In genomic region chr2:119433636-119434327, GRCh38 we compare ENCODE assay signal across 1 cellular context.
TF ChIP-seq lines count a peak whose summit lies in the region.

No MANE protein-coding gene starts in this region.

TF ChIP-seq in HepG2, 621 proteins besides CTCF, POLR2A, EP300 and RAD21 (continues in another document):
- TF ChIP-seq ZNF383 (CRISPR knock-in tag; IDR thresholded peaks at IDR 0.05; ENCODE audit: borderline replicate concordance) = 0 out of 2 replicates have a peak, but pooled peaks have one; percentile 2
- no peak for TF ChIP-seq RORA (CRISPR knock-in tag; IDR thresholded peaks at IDR 0.05)
- no peak for TF ChIP-seq ZNF3 (CRISPR knock-in tag; IDR thresholded peaks at IDR 0.05)
- no peak; the same call in 1 of the 2 replicates for TF ChIP-seq KDM2A (CRISPR knock-in tag; IDR thresholded peaks at IDR 0.05; ENCODE audit: borderline replicate concordance, low read depth)
- no peak for TF ChIP-seq ZNF484 (CRISPR knock-in tag; IDR thresholded peaks at IDR 0.05; ENCODE audit: borderline replicate concordance, low read depth)
- TF ChIP-seq SIX1 (CRISPR knock-in tag; IDR thresholded peaks at IDR 0.05; ENCODE audit: borderline replicate concordance) = peak; percentile 39; the same call in 1 of the 2 replicates
- TF ChIP-seq TRAFD1 (CRISPR knock-in tag; IDR thresholded peaks at IDR 0.05; ENCODE audit: borderline replicate concordance) = no peak
- 0 out of 2 replicates have a peak, but pooled peaks have one; percentile 26 for TF ChIP-seq ISL2 (CRISPR knock-in tag; IDR thresholded peaks at IDR 0.05)
- no peak for TF ChIP-seq AGO1 (IDR thresholded peaks at IDR 0.05; ENCODE audit: low read depth, low read length, poor library complexity, severe bottlenecking)
- TF ChIP-seq KLF9 (CRISPR knock-in tag; IDR thresholded peaks at IDR 0.05; ENCODE audit: low read depth) = no peak
- TF ChIP-seq, protein P1, sequence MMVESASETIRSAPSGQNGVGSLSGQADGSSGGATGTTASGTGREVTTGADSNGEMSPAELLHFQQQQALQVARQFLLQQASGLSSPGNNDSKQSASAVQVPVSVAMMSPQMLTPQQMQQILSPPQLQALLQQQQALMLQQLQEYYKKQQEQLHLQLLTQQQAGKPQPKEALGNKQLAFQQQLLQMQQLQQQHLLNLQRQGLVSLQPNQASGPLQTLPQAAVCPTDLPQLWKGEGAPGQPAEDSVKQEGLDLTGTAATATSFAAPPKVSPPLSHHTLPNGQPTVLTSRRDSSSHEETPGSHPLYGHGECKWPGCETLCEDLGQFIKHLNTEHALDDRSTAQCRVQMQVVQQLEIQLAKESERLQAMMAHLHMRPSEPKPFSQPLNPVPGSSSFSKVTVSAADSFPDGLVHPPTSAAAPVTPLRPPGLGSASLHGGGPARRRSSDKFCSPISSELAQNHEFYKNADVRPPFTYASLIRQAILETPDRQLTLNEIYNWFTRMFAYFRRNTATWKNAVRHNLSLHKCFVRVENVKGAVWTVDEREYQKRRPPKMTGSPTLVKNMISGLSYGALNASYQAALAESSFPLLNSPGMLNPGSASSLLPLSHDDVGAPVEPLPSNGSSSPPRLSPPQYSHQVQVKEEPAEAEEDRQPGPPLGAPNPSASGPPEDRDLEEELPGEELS (CRISPR knock-in tag; IDR thresholded peaks at IDR 0.05) = peak; percentile 63; the same call in 1 of the 2 replicates
- TF ChIP-seq ZMAT3 (CRISPR knock-in tag; conservative IDR thresholded peaks at IDR 0.05) = peak; percentile 47; the same call in 1 of the 2 replicates
- no peak for TF ChIP-seq HNRNPK (IDR thresholded peaks at IDR 0.05; ENCODE audit: low read depth, low read length, poor library complexity, severe bottlenecking)
- TF ChIP-seq HDAC1 (CRISPR knock-in tag; IDR thresholded peaks at IDR 0.05) = peak; percentile 45
- 0 out of 2 replicates have a peak, but pooled peaks have one; percentile 46 for TF ChIP-seq ZBTB34 (CRISPR knock-in tag; IDR thresholded peaks at IDR 0.05)
- no peak; the same call in 1 of the 2 replicates for TF ChIP-seq NR2F2 (IDR thresholded peaks at IDR 0.05; ENCODE audit: borderline replicate concordance, low read depth)
- no peak for TF ChIP-seq REST (IDR thresholded peaks at IDR 0.05; ENCODE audit: borderline replicate concordance in 1 of 2, low read depth in 1 of 2, low read length in 2 of 2)
- TF ChIP-seq, protein P2, sequence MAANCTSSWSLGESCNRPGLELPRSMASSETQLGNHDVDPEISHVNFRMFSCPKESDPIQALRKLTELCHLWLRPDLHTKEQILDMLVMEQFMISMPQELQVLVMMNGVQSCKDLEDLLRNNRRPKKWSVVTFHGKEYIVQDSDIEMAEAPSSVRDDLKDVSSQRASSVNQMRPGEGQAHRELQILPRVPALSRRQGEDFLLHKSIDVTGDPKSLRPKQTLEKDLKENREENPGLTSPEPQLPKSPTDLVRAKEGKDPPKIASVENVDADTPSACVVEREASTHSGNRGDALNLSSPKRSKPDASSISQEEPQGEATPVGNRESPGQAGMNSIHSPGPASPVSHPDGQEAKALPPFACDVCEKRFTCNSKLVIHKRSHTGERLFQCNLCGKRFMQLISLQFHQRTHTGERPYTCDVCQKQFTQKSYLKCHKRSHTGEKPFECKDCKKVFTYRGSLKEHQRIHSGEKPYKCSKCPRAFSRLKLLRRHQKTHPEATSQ (CRISPR knock-in tag; IDR thresholded peaks at IDR 0.05; ENCODE audit: borderline replicate concordance) = no peak
- TF ChIP-seq ZBTB40 (IDR thresholded peaks at IDR 0.05) = no peak
- TF ChIP-seq ZBTB40 (CRISPR knock-in tag; IDR thresholded peaks at IDR 0.05) = 0 out of 2 replicates have a peak, but pooled peaks have one; percentile 20
- TF ChIP-seq ESRRA (CRISPR knock-in tag; IDR thresholded peaks at IDR 0.05; ENCODE audit: low read depth) = peak; percentile 61; the same call in 1 of the 2 replicates
- TF ChIP-seq ZBTB3 (CRISPR knock-in tag; IDR thresholded peaks at IDR 0.05; ENCODE audit: borderline replicate concordance, low read depth) = no peak; the same call in 1 of the 2 replicates
- no peak for TF ChIP-seq YEATS4 (CRISPR knock-in tag; IDR thresholded peaks at IDR 0.05; ENCODE audit: borderline replicate concordance)
- no peak for TF ChIP-seq CBX1 (IDR thresholded peaks at IDR 0.05; ENCODE audit: low read depth)
- 0 out of 2 replicates have a peak, but pooled peaks have one; percentile 32 for TF ChIP-seq FLYWCH1 (CRISPR knock-in tag; IDR thresholded peaks at IDR 0.05)
- TF ChIP-seq POGZ (CRISPR knock-in tag; IDR thresholded peaks at IDR 0.05) = 0 out of 2 replicates have a peak, but pooled peaks have one; percentile 42
- TF ChIP-seq ZNF749 (CRISPR knock-in tag; IDR thresholded peaks at IDR 0.05; ENCODE audit: borderline replicate concordance) = no peak
- TF ChIP-seq POLR2G (IDR thresholded peaks at IDR 0.05; ENCODE audit: low read depth, low read length) = no peak; the same call in 1 of the 2 replicates
- TF ChIP-seq SMAD9 (CRISPR knock-in tag; IDR thresholded peaks at IDR 0.05) = no peak
- TF ChIP-seq, protein P3, sequence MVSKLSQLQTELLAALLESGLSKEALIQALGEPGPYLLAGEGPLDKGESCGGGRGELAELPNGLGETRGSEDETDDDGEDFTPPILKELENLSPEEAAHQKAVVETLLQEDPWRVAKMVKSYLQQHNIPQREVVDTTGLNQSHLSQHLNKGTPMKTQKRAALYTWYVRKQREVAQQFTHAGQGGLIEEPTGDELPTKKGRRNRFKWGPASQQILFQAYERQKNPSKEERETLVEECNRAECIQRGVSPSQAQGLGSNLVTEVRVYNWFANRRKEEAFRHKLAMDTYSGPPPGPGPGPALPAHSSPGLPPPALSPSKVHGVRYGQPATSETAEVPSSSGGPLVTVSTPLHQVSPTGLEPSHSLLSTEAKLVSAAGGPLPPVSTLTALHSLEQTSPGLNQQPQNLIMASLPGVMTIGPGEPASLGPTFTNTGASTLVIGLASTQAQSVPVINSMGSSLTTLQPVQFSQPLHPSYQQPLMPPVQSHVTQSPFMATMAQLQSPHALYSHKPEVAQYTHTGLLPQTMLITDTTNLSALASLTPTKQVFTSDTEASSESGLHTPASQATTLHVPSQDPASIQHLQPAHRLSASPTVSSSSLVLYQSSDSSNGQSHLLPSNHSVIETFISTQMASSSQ (IDR thresholded peaks at IDR 0.05; ENCODE audit: low read depth) = peak; percentile 46; the same call in 1 of the 2 replicates
- TF ChIP-seq, protein P3 (CRISPR knock-in tag; IDR thresholded peaks at IDR 0.05; ENCODE audit: borderline replicate concordance) = no peak
- TF ChIP-seq ZNF33B (CRISPR knock-in tag; IDR thresholded peaks at IDR 0.05) = no peak
